In genomic region chr16:57244767-57245471, GRCh38 we compare ENCODE assay signal across 8 cellular contexts. TPM values are rescaled to one million over a fixed set of nuclear protein-coding genes. Genes with fewer than 3 reads are reported as not detected.
DNase-seq lines count a peak whose midpoint lies in the region; ATAC-seq lines count a peak whose summit lies in the region.

TSS of gene ARL2BP (plus strand) at chr16:57245259. CDS start at chr16:57245368, 109 bp downstream.

- peak within 1 kb of the TSS; percentile 91 to 99 (median 97) for H3K27ac Mint-ChIP-seq in CD8-positive, alpha-beta memory T cell

- H3K9me3 ChIP-seq in CD8-positive, alpha-beta memory T cell (ENCODE audit: low read length), result no peaks in the 10 kb centered on the region

- H3K27me3 ChIP-seq in CD8-positive, alpha-beta memory T cell (ENCODE audit: insufficient read depth, low read length, poor library complexity, severe bottlenecking), result no peaks in the 10 kb centered on the region

- H3K27me3 Mint-ChIP-seq in CD8-positive, alpha-beta memory T cell, result no peaks in the 10 kb centered on the region

- H3K4me3 Mint-ChIP-seq in CD8-positive, alpha-beta memory T cell, result peak within 1 kb of the TSS; percentile 90 to 98 (median 96)

- peak; percentile 91 for ATAC-seq in GM19463 (IDR thresholded peaks at IDR 0.05; ENCODE audit: unreplicated experiment)

- POLR2A ChIA-PET in CD8-positive, alpha-beta memory T cell (lab: Charles Lee), result interaction anchor here (1.0 kb wide), 1 partner anchor 22 kb away, joined by 3 read pairs; no protein-coding TSS in a partner anchor

- H3K9me3 Mint-ChIP-seq in CD8-positive, alpha-beta memory T cell, result no peaks in the 10 kb centered on the region

- peaks cover 15 to 24% (median 19%) of the 10 kb centered on the region in 3 donors for H3K4me1 Mint-ChIP-seq in CD8-positive, alpha-beta memory T cell

- H3K27ac ChIP-seq in CD8-positive, alpha-beta memory T cell (ENCODE audit: low read depth, low read length), result peak within 1 kb of the TSS; percentile 76

- peak; percentile 94 to 97 (median 97) for DNase-seq in CD8-positive, alpha-beta memory T cell
- DNase-seq in HS-27A (ENCODE audit: low read depth), result peak; percentile 89
- DNase-seq in NK-92 (lab: John Stamatoyannopoulos, UW; ENCODE audit: unreplicated experiment), result peak; percentile 89
- peak; percentile 98 for DNase-seq in activated CD8-positive, alpha-beta memory T cell treated with anti-CD3 and anti-CD28 coated beads for 24 hours
- DNase-seq in effector CD8-positive, alpha-beta T cell (lab: John Stamatoyannopoulos, UW), result peak; percentile 94
- peak; percentile 97 to 99 for DNase-seq in lung microvascular endothelial cell (ENCODE audit: low read depth in 2 of 2)
- DNase-seq in stimulated activated CD4-positive, alpha-beta T cell treated with anti-CD3 and anti-CD28 coated beads, TNF-alpha, amount 100 ng/mL, for 48 hours (ENCODE audit: low read depth in 3 of 3), result peak; percentile 95 to 97 (median 95)

- H3K4me3 ChIP-seq in CD8-positive, alpha-beta memory T cell (ENCODE audit: low read length), result peak within 1 kb of the TSS; percentile 69

- H3K4me1 ChIP-seq in CD8-positive, alpha-beta memory T cell (ENCODE audit: insufficient read depth, low read length), result peaks cover 17% of the 10 kb centered on the region

- CTCF ChIA-PET in CD8-positive, alpha-beta memory T cell (lab: Charles Lee), result interaction anchor here (0.8 to 1.3 kb wide), 4 partner anchors 36 to 174 kb away, joined by 3 to 5 read pairs (median 3); no protein-coding TSS in a partner anchor

- peaks cover 16% of the 10 kb centered on the region for H3K36me3 ChIP-seq in CD8-positive, alpha-beta memory T cell (ENCODE audit: insufficient read depth, low read length)

- H3K36me3 Mint-ChIP-seq in CD8-positive, alpha-beta memory T cell, result peaks cover 5 to 41% (median 9%) of the 10 kb centered on the region in 3 donors

RNA-seq across cellular contexts. Expression of gene ARL2BP, which starts in this region (rescaled TPM):
- 10 to 100 TPM; 29.9 to 30.1 TPM for total RNA-seq in CD8-positive, alpha-beta memory T cell
- polyA plus RNA-seq in CD8-positive, alpha-beta memory T cell, result 112 TPM
- total RNA-seq in lung microvascular endothelial cell, result 40.3 and 47.9 TPM in 2 replicates

Comparison
In these comparisons a context has a peak if more than half of its experiments do, and no peak if none do; other contexts are left out.
1. Peak in every context shown above with its lines: DNase-seq, ATAC-seq, H3K4me3 ChIP-seq and H3K27ac ChIP-seq.